9 cellular contexts compared by ENCODE assay signal in the genomic region with DNA sequence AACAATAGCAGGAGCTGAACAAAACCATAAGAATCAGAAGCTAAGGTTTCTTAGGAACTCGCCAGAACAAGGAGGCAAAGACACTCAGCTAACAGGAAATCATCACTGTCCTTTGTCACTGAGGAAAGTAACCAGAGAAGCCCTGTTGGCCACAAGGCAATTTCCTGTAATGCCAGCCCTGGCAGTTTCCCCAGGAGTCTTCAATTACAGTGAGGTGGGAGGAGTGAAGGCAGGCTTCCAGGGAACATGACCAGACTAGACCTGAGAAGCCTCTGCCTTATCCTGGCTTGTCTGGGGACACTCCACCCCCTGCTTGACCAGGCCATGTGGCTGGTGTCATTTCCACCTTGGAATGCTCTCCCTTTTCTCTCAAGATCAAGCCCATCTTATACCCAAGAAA.
DNase-seq lines count a peak whose midpoint lies in the region; ATAC-seq and TF ChIP-seq lines count a peak whose summit lies in the region.
"Had no signal": no experiment of that assay in that cellular context is flagged by ENCODE, and none has a peak within 500 bp of the region (broad histone marks: within the 10 kb centered on the region; RNA-seq: fewer than 3 reads in every experiment).

No MANE protein-coding gene starts in this region.

- H3K36me3 ChIP-seq in mesendoderm (ENCODE audit: control insufficient read depth, insufficient read depth, low read length) (no peaks in the 10 kb centered on the region), mucosa of descending colon (ENCODE audit: low read depth) (no peaks in the 10 kb centered on the region)

- H2BK120ac ChIP-seq in mesendoderm (ENCODE audit: low read depth, low read length) = no peak overlapping the region

- H3K56ac ChIP-seq in mesendoderm (ENCODE audit: low read length) = peak overlapping the region; percentile 34

- no peak overlapping the region for H3K4me3 ChIP-seq in mesendoderm (ENCODE audit: low read length)
- H3K4me3 ChIP-seq in mucosa of descending colon = no peak overlapping the region
- H3K4me3 ChIP-seq: skin epidermis had no signal

- H3K79me1 ChIP-seq in mesendoderm (ENCODE audit: low read length) = no peaks in the 10 kb centered on the region

- peak; percentile 53 for DNase-seq in DMS53 (lab: John Stamatoyannopoulos, UW)
- DNase-seq in NCI-H1436 treated with DMSO at 0.1 percent for 48 hours (lab: John Stamatoyannopoulos, UW) = peak; percentile 8
- DNase-seq in cerebellum (ENCODE audit: low spot score) = peak; percentile 3
- DNase-seq in mesendoderm = peak; percentile 91
- no peak for DNase-seq in mucosa of descending colon
- DNase-seq in stimulated activated CD4-positive, alpha-beta T cell treated with anti-CD3 and anti-CD28 coated beads, Interleukin-4, amount 100 ng/mL, for 1 hour = no peak

- TF ChIP-seq CTCF in mucosa of descending colon (IDR thresholded peaks at IDR 0.05) = no peak

- no peak overlapping the region for H4K5ac ChIP-seq in mesendoderm (ENCODE audit: low read length)

- H3K27ac ChIP-seq in mesendoderm (ENCODE audit: low read depth, low read length) = no peak overlapping the region
- H3K27ac ChIP-seq: skin epidermis had no signal

- no peaks in the 10 kb centered on the region for H3K79me2 ChIP-seq in mesendoderm (ENCODE audit: control insufficient read depth, insufficient read depth, low read length)

- H3K9ac ChIP-seq in mesendoderm (ENCODE audit: low read length) = no peak overlapping the region

- no peak overlapping the region for H3K4me2 ChIP-seq in mesendoderm (ENCODE audit: low read length)

- H2AK5ac ChIP-seq in mesendoderm (ENCODE audit: low read length) = no peak overlapping the region

- H3K18ac ChIP-seq in mesendoderm (ENCODE audit: low read length) = no peak overlapping the region

- H3K9me3 ChIP-seq in mucosa of descending colon = no peaks in the 10 kb centered on the region

- H2BK15ac ChIP-seq in mesendoderm (replicated peaks; ENCODE audit: low read depth) = no peak overlapping the region

- WGBS in mesendoderm (ENCODE audit: extremely low coverage, insufficient coverage, low lambda C conversion rate) = no CpG with 5 or more reads among the region's 1 CpG

- H3K27me3 ChIP-seq in mesendoderm (ENCODE audit: insufficient read depth, low read length, poor library complexity) = no peaks in the 10 kb centered on the region

- intact Hi-C loops in mucosa of descending colon (cut with DNase I, micrococcal nuclease) = no loop called here

- H4K8ac ChIP-seq in mesendoderm (ENCODE audit: low read depth, low read length) = no peak overlapping the region

- H3K4me1 ChIP-seq in mesendoderm (ENCODE audit: control insufficient read depth, low read depth, low read length) (no peaks in the 10 kb centered on the region), mucosa of descending colon (ENCODE audit: low read depth) (no peaks in the 10 kb centered on the region)

- H3K23ac ChIP-seq in mesendoderm (ENCODE audit: low read length) = no peak overlapping the region

- no peak overlapping the region for H3K4ac ChIP-seq in mesendoderm (ENCODE audit: low read depth, low read length)

- ATAC-seq in GM21390 (IDR thresholded peaks at IDR 0.05; ENCODE audit: unreplicated experiment) (no peak), HG02981 (IDR thresholded peaks at IDR 0.05; ENCODE audit: unreplicated experiment) (no peak), mucosa of descending colon (no peak)

- H2BK5ac ChIP-seq in mesendoderm (ENCODE audit: low read length) = no peak overlapping the region

Comparison
In these comparisons a context has a peak if more than half of its experiments do, and no peak if none do; other contexts are left out.
1. DNase-seq: peak in DMS53 (single experiment), NCI-H1436 treated with DMSO at 0.1 percent for 48 hours (single experiment), cerebellum (single experiment) and mesendoderm (single experiment); none in mucosa of descending colon (0 of 3) and stimulated activated CD4-positive, alpha-beta T cell treated with anti-CD3 and anti-CD28 coated beads, Interleukin-4, amount 100 ng/mL, for 1 hour (single experiment).